8 cellular contexts compared by ENCODE assay signal in the genomic region with DNA sequence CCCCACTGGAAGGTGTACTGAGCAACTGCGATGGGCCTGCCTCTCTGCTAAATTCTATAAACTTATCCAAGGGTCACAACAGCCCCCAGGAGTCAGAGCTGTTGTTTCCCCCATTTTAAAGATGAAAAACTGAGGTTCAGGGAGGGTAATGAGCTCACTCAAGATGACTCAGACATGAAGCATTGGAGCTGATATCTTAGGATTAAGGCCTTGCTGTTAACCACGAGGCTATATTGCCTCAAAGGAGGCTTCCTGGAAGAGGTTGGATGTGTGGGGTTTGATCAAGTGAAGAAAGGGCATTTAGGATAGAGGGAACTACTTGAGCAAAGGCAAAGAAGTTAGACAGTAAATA. TPM values are rescaled to one million over a fixed set of nuclear protein-coding genes. Genes with fewer than 3 reads are reported as not detected.
DNase-seq lines count a peak whose midpoint lies in the region; ATAC-seq and TF ChIP-seq lines count a peak whose summit lies in the region.

No MANE protein-coding gene starts in this region.

- H3K4me2 ChIP-seq in neuronal stem cell (ENCODE audit: insufficient read depth, low read length, poor library complexity, severe bottlenecking) (no peak overlapping the region), neural progenitor cell (no peak overlapping the region)

- peaks cover 35% of the 10 kb centered on the region for H3K4me1 Mint-ChIP-seq in chondrocyte (ENCODE audit: low read depth)
- H3K4me1 Mint-ChIP-seq in osteocyte (ENCODE audit: unreplicated experiment), result peaks cover 56% of the 10 kb centered on the region
- peaks cover 33% of the 10 kb centered on the region for H3K4me1 Mint-ChIP-seq in neural progenitor cell

- DNase-seq in GF-D8 (lab: John Stamatoyannopoulos, UW) (peak; percentile 65), NB4 (ENCODE audit: low read depth) (peak; percentile 72), chondrocyte (ENCODE audit: low spot score) (no peak), osteocyte (ENCODE audit: extremely low spot score, unreplicated experiment) (no peak), NCI-H2029 (lab: John Stamatoyannopoulos, UW) (no peak), neuronal stem cell (ENCODE audit: low spot score) (no peak), neural progenitor cell (ENCODE audit: low spot score) (no peak)

- H3F3A ChIP-seq in neural progenitor cell (ENCODE audit: low read depth), result no peaks in the 10 kb centered on the region

- H4K20me1 ChIP-seq in neural progenitor cell (ENCODE audit: low read depth), result peaks cover 4% of the 10 kb centered on the region

- no peak for TF ChIP-seq POLR2A in NB4 (IDR thresholded peaks at IDR 0.05; ENCODE audit: extremely low read depth, insufficient read length)

- H2AFZ ChIP-seq in neuronal stem cell (ENCODE audit: low read length), result no peak overlapping the region
- H2AFZ ChIP-seq in neural progenitor cell (replicated peaks), result no peak overlapping the region

- no peaks in the 10 kb centered on the region for H3K79me1 ChIP-seq in neuronal stem cell (ENCODE audit: low read depth, low read length)

- H3K36me3 ChIP-seq in neuronal stem cell (replicated peaks in 1 of 2; ENCODE audit: control insufficient read depth in 2 of 2, insufficient read depth in 2 of 2, low read length in 2 of 2), result no peaks in the 10 kb centered on the region
- no peaks in the 10 kb centered on the region for H3K36me3 ChIP-seq in neural progenitor cell

- H3K27ac ChIP-seq in neuronal stem cell (replicated peaks; ENCODE audit: low read length) (no peak overlapping the region), neural progenitor cell (no peak overlapping the region)

- H3K14ac ChIP-seq in neuronal stem cell (ENCODE audit: low read length), result no peak overlapping the region

- H3K9ac ChIP-seq in neuronal stem cell (ENCODE audit: low read depth, low read length, poor library complexity) (no peak overlapping the region), neural progenitor cell (no peak overlapping the region)

- no peak overlapping the region for H3K18ac ChIP-seq in neuronal stem cell (ENCODE audit: low read length)

- H3K4me1 ChIP-seq in neuronal stem cell (ENCODE audit: control insufficient read depth in 2 of 2, insufficient read depth in 1 of 2, low read depth in 1 of 2, low read length in 2 of 2), result no peaks in the 10 kb centered on the region
- H3K4me1 ChIP-seq in neural progenitor cell, result no peaks in the 10 kb centered on the region

- no peaks in the 10 kb centered on the region for H3K79me2 ChIP-seq in neural progenitor cell (ENCODE audit: low read depth)

- WGBS in neuronal stem cell (ENCODE audit: extremely low coverage in 2 of 2, insufficient read length in 2 of 2, insufficient replicate concordance in 1 of 2), 2 donors, result no CpG with 5 or more reads among the region's 2 CpGs

- no peak overlapping the region for H4K8ac ChIP-seq in neuronal stem cell (ENCODE audit: low read depth, low read length)

- peak overlapping the region; percentile 36 for H3K4me3 ChIP-seq in NB4 (ENCODE audit: low read depth, low read length)
- H3K4me3 ChIP-seq in neuronal stem cell (ENCODE audit: low read length in 2 of 2), result no peak overlapping the region
- no peak overlapping the region for H3K4me3 ChIP-seq in neural progenitor cell

- H3K27me3 ChIP-seq in neuronal stem cell (ENCODE audit: control insufficient read depth in 3 of 3, insufficient read depth in 3 of 3, low read depth in 1 of 3, low read length in 3 of 3) (no peaks in the 10 kb centered on the region), neural progenitor cell (peaks cover 6% of the 10 kb centered on the region)

- H3K27ac Mint-ChIP-seq in chondrocyte (ENCODE audit: unreplicated experiment) (peak overlapping the region; percentile 61), osteocyte (ENCODE audit: unreplicated experiment) (peak overlapping the region; percentile 92), neural progenitor cell (no peak overlapping the region)

- H3K36me3 Mint-ChIP-seq in chondrocyte (ENCODE audit: low read depth) (no peaks in the 10 kb centered on the region), osteocyte (ENCODE audit: unreplicated experiment) (peaks cover 5% of the 10 kb centered on the region), neural progenitor cell (no peaks in the 10 kb centered on the region)

- H3K9me3 ChIP-seq in neuronal stem cell (replicated peaks in 1 of 2; ENCODE audit: control insufficient read depth in 2 of 2, insufficient read depth in 1 of 2, low read depth in 1 of 2, low read length in 2 of 2), result peaks cover 0 to 1% of the 10 kb centered on the region in 2 donors
- H3K9me3 ChIP-seq in neural progenitor cell (ENCODE audit: low read depth), result no peaks in the 10 kb centered on the region

- no peak overlapping the region for H4K91ac ChIP-seq in neuronal stem cell (ENCODE audit: low read depth, low read length, poor library complexity)

- no peaks in the 10 kb centered on the region for H3K9me3 Mint-ChIP-seq in chondrocyte (ENCODE audit: low read depth)
- H3K9me3 Mint-ChIP-seq in osteocyte (ENCODE audit: unreplicated experiment), result no peaks in the 10 kb centered on the region
- no peaks in the 10 kb centered on the region for H3K9me3 Mint-ChIP-seq in neural progenitor cell

- ATAC-seq in HG02588 (IDR thresholded peaks at IDR 0.05; ENCODE audit: unreplicated experiment), result no peak

- H3K4me3 Mint-ChIP-seq in chondrocyte (ENCODE audit: unreplicated experiment), result no peak overlapping the region
- no peak overlapping the region for H3K4me3 Mint-ChIP-seq in osteocyte (ENCODE audit: unreplicated experiment)
- H3K4me3 Mint-ChIP-seq in neural progenitor cell, result no peak overlapping the region

- no peak overlapping the region for H2BK5ac ChIP-seq in neuronal stem cell (ENCODE audit: low read length)

- H3K27me3 Mint-ChIP-seq in chondrocyte (ENCODE audit: low read depth), result no peaks in the 10 kb centered on the region
- H3K27me3 Mint-ChIP-seq in osteocyte (ENCODE audit: unreplicated experiment), result no peaks in the 10 kb centered on the region
- peaks cover 11% of the 10 kb centered on the region for H3K27me3 Mint-ChIP-seq in neural progenitor cell (ENCODE audit: insufficient read depth, low read depth)

- H3K4ac ChIP-seq in neuronal stem cell (ENCODE audit: low read length), result no peak overlapping the region

- no peak overlapping the region for H2BK15ac ChIP-seq in neuronal stem cell (ENCODE audit: low read length)

- H2AK5ac ChIP-seq in neuronal stem cell (ENCODE audit: low read depth, low read length), result no peak overlapping the region

- H2BK12ac ChIP-seq in neuronal stem cell (ENCODE audit: low read length), result no peak overlapping the region

- TF ChIP-seq CTCF in NB4 (IDR thresholded peaks at IDR 0.05; ENCODE audit: low read depth, low read length) (no peak), chondrocyte (IDR thresholded peaks at IDR 0.05) (no peak), osteocyte (IDR thresholded peaks at IDR 0.05) (no peak), neural progenitor cell (IDR thresholded peaks at IDR 0.05) (no peak)

- no peak overlapping the region for H3K23ac ChIP-seq in neuronal stem cell (ENCODE audit: low read depth, low read length, poor library complexity)

- H2BK120ac ChIP-seq in neuronal stem cell (ENCODE audit: low read depth, low read length), result no peak overlapping the region

RNA-seq across cellular contexts. Expression of a gene that starts 6.7 kb away (rescaled TPM):
- 20.7 to 23.5 TPM (median 23.5 TPM) in 3 replicates for total RNA-seq in chondrocyte
- total RNA-seq in osteocyte, result 31.3 and 34.3 TPM in 2 replicates
- polyA plus RNA-seq in neuronal stem cell (2013, experiment 1 of 2), result 5.0 TPM
- polyA plus RNA-seq in neuronal stem cell (2013, experiment 2 of 2), result 5.4 TPM
- total RNA-seq in neural progenitor cell (ENCODE audit: low replicate concordance), result 6.5 and 8.6 TPM in 2 replicates

Comparison
In these comparisons a context has a peak if more than half of its experiments do, and no peak if none do; other contexts are left out.
1. DNase-seq: peak in GF-D8 (single experiment) and NB4 (single experiment); none in chondrocyte (single experiment), osteocyte (single experiment), NCI-H2029 (single experiment), neuronal stem cell (single experiment) and neural progenitor cell (single experiment).